9 cellular contexts compared by ENCODE assay signal in the genomic region with DNA sequence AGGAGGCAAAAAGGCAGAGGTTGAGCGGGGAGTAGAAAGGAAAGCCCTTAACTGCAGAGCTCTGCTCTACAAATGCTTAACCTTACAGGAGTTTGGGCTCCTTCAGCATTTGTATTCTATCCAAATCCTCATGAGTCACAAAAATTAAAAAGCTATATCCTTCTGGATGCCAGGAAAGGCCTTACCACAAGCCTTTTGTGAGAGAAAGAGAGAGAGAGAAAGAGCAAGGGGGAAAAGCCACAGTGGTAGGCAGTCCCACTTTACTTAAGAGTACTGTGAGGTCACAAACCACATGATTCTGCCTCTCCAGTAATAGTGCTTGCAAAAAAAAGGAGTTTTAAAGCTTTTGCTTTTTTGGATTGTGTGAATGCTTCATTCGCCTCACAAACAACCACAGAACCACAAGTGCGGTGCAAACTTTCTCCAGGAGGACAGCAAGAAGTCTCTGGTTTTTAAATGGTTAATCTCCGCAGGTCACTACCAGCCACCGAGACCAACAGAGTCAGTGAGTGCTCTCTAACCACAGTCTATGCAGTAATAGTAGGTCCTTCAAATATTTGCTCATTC. TPM values are rescaled to one million over a fixed set of nuclear protein-coding genes. Genes with fewer than 3 reads are reported as not detected.
DNase-seq lines count a peak whose midpoint lies in the region; ATAC-seq and TF ChIP-seq lines count a peak whose summit lies in the region.
"Had no signal": no experiment of that assay in that cellular context is flagged by ENCODE, and none has a peak within 500 bp of the region (broad histone marks: within the 10 kb centered on the region; RNA-seq: fewer than 3 reads in every experiment).

Gene RUNX2, plus strand, starts transcription at position 375 of the 567 bp plus-strand sequence. CDS start 397 bp downstream, outside the sequence.

- no peaks in the 10 kb centered on the region for H3K79me2 ChIP-seq in mammary epithelial cell (ENCODE audit: insufficient read depth, low read length)

- BruUV-seq in mammary epithelial cell (replicated peaks; lab: Mats Ljungman, UMichigan), result no TSS peak

- dilution Hi-C loops in mammary epithelial cell (cut with HindIII; ENCODE audit: low sequenced_read_pairs), result no loop called here

- H3K27ac ChIP-seq in mammary epithelial cell (ENCODE audit: insufficient read depth, low read depth, low read length) (no peak within 1 kb of the TSS), caudate nucleus (ENCODE audit: low read depth, low read length) (no peak within 1 kb of the TSS)

- in situ Hi-C loops in mammary epithelial cell (cut with MboI; ENCODE audit: low sequenced_read_pairs in 2 of 2), result no loop called here

- no peaks in the 10 kb centered on the region for H3K4me1 ChIP-seq in mammary epithelial cell (ENCODE audit: insufficient read depth, low read length)
- peaks cover 6% of the 10 kb centered on the region for H3K4me1 ChIP-seq in mononuclear cell (ENCODE audit: insufficient read depth, low read length)

- H3K9ac ChIP-seq in mammary epithelial cell (ENCODE audit: insufficient read depth, low read length), result no peak within 1 kb of the TSS

- H2AFZ ChIP-seq in mammary epithelial cell (ENCODE audit: low read depth, low read length), result peak within 1 kb of the TSS; percentile 40

- DNase-seq in AG20443 (ENCODE audit: low spot score) (peak; percentile 61), LHCN-M2 (ENCODE audit: low read depth) (peak; percentile 89), mammary epithelial cell (peak; percentile 55), SIG-M5 (lab: John Stamatoyannopoulos, UW) (no peak), kidney glomerular epithelial cell (lab: John Stamatoyannopoulos, UW) (no peak), caudate nucleus (lab: John Stamatoyannopoulos, UW) (no peak)
- DNase-seq: NCI-H187 treated with DMSO at 0.1 percent for 48 hours had no signal

- TF ChIP-seq CTCF in mammary epithelial cell (conservative IDR thresholded peaks at IDR 0.05 in 1 of 2, IDR thresholded peaks at IDR 0.05 in 1 of 2; ENCODE audit: extremely low read depth in 1 of 2, insufficient read depth in 1 of 2, low read depth in 1 of 2, low read length in 2 of 2), result no peak

- no peak for ATAC-seq in GM21367 (IDR thresholded peaks at IDR 0.05; ENCODE audit: unreplicated experiment)

- no peak within 1 kb of the TSS for H3K4me3 ChIP-seq in mammary epithelial cell (replicated peaks in 1 of 3; ENCODE audit: insufficient read depth in 1 of 3, low read depth in 2 of 3, low read length in 3 of 3)
- H3K4me3 ChIP-seq in mononuclear cell (ENCODE audit: low read length), result peak within 1 kb of the TSS; percentile 18

- H3K27me3 ChIP-seq in mammary epithelial cell (ENCODE audit: insufficient read depth, low read length) (no peaks in the 10 kb centered on the region), mononuclear cell (ENCODE audit: insufficient read depth, low read length) (no peaks in the 10 kb centered on the region)

- no peaks in the 10 kb centered on the region for H4K20me1 ChIP-seq in mammary epithelial cell (ENCODE audit: insufficient read depth, low read length)

- 56% methylated on average over 5 of the region's 5 CpGs for WGBS in mammary epithelial cell (ENCODE audit: low coverage, missing lambda C conversion rate)

- intact Hi-C loops in mammary epithelial cell (cut with micrococcal nuclease), result no loop called here

- H3K36me3 ChIP-seq in mammary epithelial cell (ENCODE audit: insufficient read depth, low read length), result no peaks in the 10 kb centered on the region

- H3K9me3 ChIP-seq in mammary epithelial cell (replicated peaks; ENCODE audit: insufficient read depth, low read length) (no peaks in the 10 kb centered on the region), mononuclear cell (ENCODE audit: low read depth, low read length) (no peaks in the 10 kb centered on the region)

- CTCF ChIA-PET in mammary epithelial cell (lab: Charles Lee; ENCODE audit: low non-redundant PET), result no interaction called here

- H3K4me2 ChIP-seq in mammary epithelial cell (ENCODE audit: insufficient read depth, low read depth, low read length), result peak within 1 kb of the TSS; percentile 37

RNA-seq across cellular contexts. Expression of gene RUNX2, which starts in this region (rescaled TPM):
- total RNA-seq in LHCN-M2 (2014; rRNA removed) (23.5 and 27.7 TPM in 2 replicates), mammary epithelial cell (1 to 10 TPM; 4.2 to 5.4 TPM), mononuclear cell (10.4 TPM)
- polyA plus RNA-seq in LHCN-M2 (2012), result 12.7 TPM
- 0.93 TPM for polyA plus RNA-seq in mammary epithelial cell
- polyA minus RNA-seq in mammary epithelial cell, result not detected

Comparison
In these comparisons a context has a peak if more than half of its experiments do, and no peak if none do; other contexts are left out.
1. DNase-seq: peak in AG20443 (single experiment), LHCN-M2 (single experiment) and mammary epithelial cell (single experiment); none in SIG-M5 (single experiment), kidney glomerular epithelial cell (single experiment) and caudate nucleus (0 of 61).